31 cellular contexts compared by ENCODE assay signal in genomic region chr15:67249830-67250229, GRCh38.
"Had no signal": no experiment of that assay in that cellular context is flagged by ENCODE, and none has a peak within 500 bp of the region (broad histone marks: within the 10 kb centered on the region; RNA-seq: fewer than 3 reads in every experiment).

No MANE protein-coding gene starts in this region.

- H3K36me3 ChIP-seq: colonic mucosa, thyroid gland had no signal

- H3K4me3 Mint-ChIP-seq: effector memory CD8-positive, alpha-beta T cell; mesothelial cell of epicardium; naive B cell; natural killer cell treated with Interleukin-12 subunit alpha and Interleukin-12 subunit beta and Interleukin-15 and Interleukin-18, amount 100 ng/mL, for 72 hours; neural crest cell; stimulated activated effector memory CD8-positive, alpha-beta T cell treated with anti-CD3 and anti-CD28 coated beads, Interleukin-12 subunit alpha, Interleukin-12 subunit beta, amount 100 ng/mL, for 72 hours; type B pancreatic cell had no signal

- H3K4me1 ChIP-seq: parathyroid adenoma had no signal

- H3K27me3 ChIP-seq: colonic mucosa, esophagus squamous epithelium, heart right ventricle, left lung, neutrophil, right atrium auricular region, sigmoid colon, stomach, thyroid gland had no signal

- H3K4me3 ChIP-seq: colonic mucosa, esophagus squamous epithelium, heart right ventricle, left lung, mucosa of descending colon, right atrium auricular region, sigmoid colon, stomach, thyroid gland had no signal

- H3K9me3 ChIP-seq: colonic mucosa, esophagus squamous epithelium, neutrophil, right atrium auricular region, sigmoid colon, thyroid gland had no signal

- H3K27ac Mint-ChIP-seq: mesothelial cell of epicardium; naive B cell; natural killer cell treated with Interleukin-12 subunit alpha and Interleukin-12 subunit beta and Interleukin-15 and Interleukin-18, amount 100 ng/mL, for 72 hours; progenitor cell of endocrine pancreas; stimulated activated effector memory CD8-positive, alpha-beta T cell treated with anti-CD3 and anti-CD28 coated beads, Interleukin-12 subunit alpha, Interleukin-12 subunit beta, amount 100 ng/mL, for 72 hours; type B pancreatic cell had no signal

- H3K27ac ChIP-seq: colonic mucosa, esophagus squamous epithelium, heart right ventricle, left lung, neutrophil, parathyroid adenoma, right atrium auricular region, sigmoid colon, stomach, thyroid gland had no signal

- H3K27me3 Mint-ChIP-seq: effector memory CD8-positive, alpha-beta T cell; naive B cell; natural killer cell treated with Interleukin-12 subunit alpha and Interleukin-12 subunit beta and Interleukin-15 and Interleukin-18, amount 100 ng/mL, for 72 hours; progenitor cell of endocrine pancreas; type B pancreatic cell had no signal

- H3K9ac ChIP-seq: parathyroid adenoma had no signal

- DNase-seq: colonic mucosa; dermis blood vessel endothelial cell; effector memory CD8-positive, alpha-beta T cell; erythroblast; esophagus squamous epithelium; foreskin melanocyte; glutamatergic neuron; heart right ventricle; hippocampal formation; left cardiac atrium; left lung; mesenchymal stem cell; mucosa of descending colon; naive B cell; sigmoid colon; stimulated activated CD4-positive, alpha-beta T cell treated with anti-CD3 and anti-CD28 coated beads, Interleukin-2, amount 100 ng/mL, for 24 hours; stimulated activated CD4-positive, alpha-beta T cell treated with anti-CD3 and anti-CD28 coated beads, Interleukin-4, amount 100 ng/mL, for 24 hours; stimulated activated naive CD4-positive, alpha-beta T cell treated with Interleukin-2 at 50 U/mL for 16 hours; stomach; thyroid gland had no signal

- FAIRE-seq: endometrium, islet of Langerhans had no signal

- ATAC-seq: effector memory CD8-positive, alpha-beta T cell; heart right ventricle; left cardiac atrium; left lung; mucosa of descending colon; natural killer cell treated with Interleukin-12 subunit alpha and Interleukin-12 subunit beta and Interleukin-15 and Interleukin-18, amount 100 ng/mL, for 72 hours; stimulated activated effector memory CD8-positive, alpha-beta T cell treated with anti-CD3 and anti-CD28 coated beads, Interleukin-12 subunit alpha, Interleukin-12 subunit beta, amount 100 ng/mL, for 72 hours had no signal

- H2AFZ ChIP-seq: parathyroid adenoma had no signal
